1 cellular context compared by ENCODE assay signal in genomic region chr7:9939171-9939570, GRCh38.
TF ChIP-seq lines count a peak whose summit lies in the region.

No MANE protein-coding gene starts in this region.

TF ChIP-seq in GM23338, 12 proteins besides CTCF, POLR2A, EP300 and RAD21 (continued from another document):
- TF ChIP-seq, protein P1, sequence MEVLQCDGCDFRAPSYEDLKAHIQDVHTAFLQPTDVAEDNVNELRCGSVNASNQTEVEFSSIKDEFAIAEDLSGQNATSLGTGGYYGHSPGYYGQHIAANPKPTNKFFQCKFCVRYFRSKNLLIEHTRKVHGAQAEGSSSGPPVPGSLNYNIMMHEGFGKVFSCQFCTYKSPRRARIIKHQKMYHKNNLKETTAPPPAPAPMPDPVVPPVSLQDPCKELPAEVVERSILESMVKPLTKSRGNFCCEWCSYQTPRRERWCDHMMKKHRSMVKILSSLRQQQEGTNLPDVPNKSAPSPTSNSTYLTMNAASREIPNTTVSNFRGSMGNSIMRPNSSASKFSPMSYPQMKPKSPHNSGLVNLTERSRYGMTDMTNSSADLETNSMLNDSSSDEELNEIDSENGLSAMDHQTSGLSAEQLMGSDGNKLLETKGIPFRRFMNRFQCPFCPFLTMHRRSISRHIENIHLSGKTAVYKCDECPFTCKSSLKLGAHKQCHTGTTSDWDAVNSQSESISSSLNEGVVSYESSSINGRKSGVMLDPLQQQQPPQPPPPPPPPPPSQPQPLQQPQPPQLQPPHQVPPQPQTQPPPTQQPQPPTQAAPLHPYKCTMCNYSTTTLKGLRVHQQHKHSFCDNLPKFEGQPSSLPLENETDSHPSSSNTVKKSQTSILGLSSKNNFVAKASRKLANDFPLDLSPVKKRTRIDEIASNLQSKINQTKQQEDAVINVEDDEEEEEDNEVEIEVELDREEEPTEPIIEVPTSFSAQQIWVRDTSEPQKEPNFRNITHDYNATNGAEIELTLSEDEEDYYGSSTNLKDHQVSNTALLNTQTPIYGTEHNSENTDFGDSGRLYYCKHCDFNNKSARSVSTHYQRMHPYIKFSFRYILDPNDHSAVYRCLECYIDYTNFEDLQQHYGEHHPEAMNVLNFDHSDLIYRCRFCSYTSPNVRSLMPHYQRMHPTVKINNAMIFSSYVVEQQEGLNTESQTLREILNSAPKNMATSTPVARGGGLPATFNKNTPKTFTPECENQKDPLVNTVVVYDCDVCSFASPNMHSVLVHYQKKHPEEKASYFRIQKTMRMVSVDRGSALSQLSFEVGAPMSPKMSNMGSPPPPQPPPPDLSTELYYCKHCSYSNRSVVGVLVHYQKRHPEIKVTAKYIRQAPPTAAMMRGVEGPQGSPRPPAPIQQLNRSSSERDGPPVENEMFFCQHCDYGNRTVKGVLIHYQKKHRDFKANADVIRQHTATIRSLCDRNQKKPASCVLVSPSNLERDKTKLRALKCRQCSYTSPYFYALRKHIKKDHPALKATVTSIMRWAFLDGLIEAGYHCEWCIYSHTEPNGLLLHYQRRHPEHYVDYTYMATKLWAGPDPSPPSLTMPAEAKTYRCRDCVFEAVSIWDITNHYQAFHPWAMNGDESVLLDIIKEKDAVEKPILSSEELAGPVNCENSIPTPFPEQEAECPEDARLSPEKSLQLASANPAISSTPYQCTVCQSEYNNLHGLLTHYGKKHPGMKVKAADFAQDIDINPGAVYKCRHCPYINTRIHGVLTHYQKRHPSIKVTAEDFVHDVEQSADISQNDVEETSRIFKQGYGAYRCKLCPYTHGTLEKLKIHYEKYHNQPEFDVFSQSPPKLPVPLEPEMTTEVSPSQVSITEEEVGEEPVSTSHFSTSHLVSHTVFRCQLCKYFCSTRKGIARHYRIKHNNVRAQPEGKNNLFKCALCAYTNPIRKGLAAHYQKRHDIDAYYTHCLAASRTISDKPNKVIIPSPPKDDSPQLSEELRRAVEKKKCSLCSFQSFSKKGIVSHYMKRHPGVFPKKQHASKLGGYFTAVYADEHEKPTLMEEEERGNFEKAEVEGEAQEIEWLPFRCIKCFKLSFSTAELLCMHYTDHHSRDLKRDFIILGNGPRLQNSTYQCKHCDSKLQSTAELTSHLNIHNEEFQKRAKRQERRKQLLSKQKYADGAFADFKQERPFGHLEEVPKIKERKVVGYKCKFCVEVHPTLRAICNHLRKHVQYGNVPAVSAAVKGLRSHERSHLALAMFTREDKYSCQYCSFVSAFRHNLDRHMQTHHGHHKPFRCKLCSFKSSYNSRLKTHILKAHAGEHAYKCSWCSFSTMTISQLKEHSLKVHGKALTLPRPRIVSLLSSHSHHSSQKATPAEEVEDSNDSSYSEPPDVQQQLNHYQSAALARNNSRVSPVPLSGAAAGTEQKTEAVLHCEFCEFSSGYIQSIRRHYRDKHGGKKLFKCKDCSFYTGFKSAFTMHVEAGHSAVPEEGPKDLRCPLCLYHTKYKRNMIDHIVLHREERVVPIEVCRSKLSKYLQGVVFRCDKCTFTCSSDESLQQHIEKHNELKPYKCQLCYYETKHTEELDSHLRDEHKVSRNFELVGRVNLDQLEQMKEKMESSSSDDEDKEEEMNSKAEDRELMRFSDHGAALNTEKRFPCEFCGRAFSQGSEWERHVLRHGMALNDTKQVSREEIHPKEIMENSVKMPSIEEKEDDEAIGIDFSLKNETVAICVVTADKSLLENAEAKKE (CRISPR knock-in tag; IDR thresholded peaks at IDR 0.05), result no peak
- TF ChIP-seq NANOG (IDR thresholded peaks at IDR 0.05; ENCODE audit: borderline replicate concordance) (no peak), CREB1 (CRISPR knock-in tag; IDR thresholded peaks at IDR 0.05; ENCODE audit: low read depth) (no peak), ZNF114 (CRISPR knock-in tag; IDR thresholded peaks at IDR 0.05) (no peak), STAT1 (IDR thresholded peaks at IDR 0.05; ENCODE audit: unreplicated experiment) (no peak), REST (IDR thresholded peaks at IDR 0.05; ENCODE audit: unreplicated experiment) (no peak)
